8 cellular contexts compared by ENCODE assay signal in the genomic region with DNA sequence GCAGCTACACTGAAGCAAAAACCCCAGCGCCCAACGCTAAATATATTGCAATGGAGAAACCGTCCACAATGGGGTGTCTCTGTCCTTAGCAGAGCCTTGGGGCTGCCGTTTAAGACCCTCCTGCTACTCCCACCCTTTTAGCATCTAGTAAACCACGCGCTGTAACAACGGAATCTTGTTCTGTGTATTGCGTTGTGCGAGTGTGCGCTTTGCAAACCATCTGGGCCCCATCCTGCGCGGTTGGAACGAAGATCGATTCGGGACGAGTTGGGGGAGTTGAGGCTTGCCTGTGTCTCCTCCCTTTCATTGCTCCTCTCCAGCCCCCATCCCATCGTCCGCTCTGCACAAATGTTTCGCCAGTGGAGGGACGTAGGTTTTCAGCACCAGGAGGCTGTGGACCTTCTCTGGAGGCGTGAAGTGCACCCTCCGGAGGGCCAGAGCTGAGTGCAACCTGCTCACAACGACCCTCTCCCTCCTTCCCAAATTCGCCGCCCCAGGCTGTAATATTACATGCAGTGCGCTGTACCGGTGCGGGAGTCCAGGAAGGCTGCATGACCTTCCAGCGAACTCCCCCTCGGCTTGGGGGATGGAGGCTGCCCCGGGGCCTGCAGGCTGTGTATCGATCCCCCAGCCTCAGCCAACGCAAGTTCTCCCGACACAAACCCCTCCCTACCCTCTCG. TPM values are rescaled to one million over a fixed set of nuclear protein-coding genes. Genes with fewer than 3 reads are reported as not detected.
A peak's percentile ranks its signal among the peaks of the same experiment; 100 is the strongest.
DNase-seq lines count a peak whose midpoint lies in the region; ATAC-seq, FAIRE-seq and TF ChIP-seq lines count a peak whose summit lies in the region.

No MANE protein-coding gene starts in this region.

- peaks cover 21% of the 10 kb centered on the region for H3K4me1 Mint-ChIP-seq in CD8-positive, alpha-beta T cell (ENCODE audit: low read depth)
- H3K4me1 Mint-ChIP-seq in MCF 10A (ENCODE audit: insufficient read depth, unreplicated experiment): peaks cover 28% of the 10 kb centered on the region

- no peaks in the 10 kb centered on the region for H3K27me3 Mint-ChIP-seq in CD8-positive, alpha-beta T cell (ENCODE audit: low read depth)
- no peaks in the 10 kb centered on the region for H3K27me3 Mint-ChIP-seq in MCF 10A (ENCODE audit: insufficient read depth, unreplicated experiment)

- H3K27ac Mint-ChIP-seq in CD8-positive, alpha-beta T cell: peak overlapping the region; percentile 94
- H3K27ac Mint-ChIP-seq in MCF 10A (ENCODE audit: low read depth, unreplicated experiment): peak overlapping the region; percentile 67

- H3K4me3 ChIP-seq in CD8-positive, alpha-beta T cell (ENCODE audit: low read depth, low read length): peak overlapping the region; percentile 89
- H3K4me3 ChIP-seq in Jurkat, Clone E6-1 (ENCODE audit: low read length): peak overlapping the region; percentile 86
- H3K4me3 ChIP-seq in keratinocyte (ENCODE audit: control insufficient read depth in 2 of 3, extremely low read depth in 1 of 3, insufficient read depth in 2 of 3, low read depth in 1 of 3, low read length in 3 of 3): peak overlapping the region; percentile 72 to 94 (median 89)

- H4K20me1 ChIP-seq in keratinocyte (ENCODE audit: control insufficient read depth, extremely low read depth, insufficient read depth, low read length): peaks cover 10% of the 10 kb centered on the region

- no peaks in the 10 kb centered on the region for H3K9me3 Mint-ChIP-seq in CD8-positive, alpha-beta T cell
- H3K9me3 Mint-ChIP-seq in MCF 10A (ENCODE audit: unreplicated experiment): no peaks in the 10 kb centered on the region

- H3K36me3 Mint-ChIP-seq in CD8-positive, alpha-beta T cell: peaks cover 24% of the 10 kb centered on the region
- no peaks in the 10 kb centered on the region for H3K36me3 Mint-ChIP-seq in MCF 10A (ENCODE audit: insufficient read depth, unreplicated experiment)

- ATAC-seq in CD8-positive, alpha-beta T cell: no peak
- ATAC-seq in HG03439 (IDR thresholded peaks at IDR 0.05; ENCODE audit: unreplicated experiment): no peak

- intact Hi-C loops in CD8-positive, alpha-beta T cell (cut with DNase I, micrococcal nuclease): loop anchor here (2.0 to 5.0 kb wide), 6 partner anchors 54 to 493 kb away; a partner anchor contains a TSS
- intact Hi-C loops in MCF 10A (cut with micrococcal nuclease): no loop called here

- no peaks in the 10 kb centered on the region for H3K9me1 ChIP-seq in keratinocyte (ENCODE audit: control insufficient read depth, extremely low read depth, insufficient read depth, low read length)

- dilution Hi-C loops in keratinocyte (cut with MboI; ENCODE audit: extremely low pct_ligation_motif_present, low sequenced_read_pairs): no loop called here

- H3K9me3 ChIP-seq in CD8-positive, alpha-beta T cell (ENCODE audit: low read length): no peaks in the 10 kb centered on the region
- H3K9me3 ChIP-seq in keratinocyte (ENCODE audit: control insufficient read depth, low read depth, low read length): no peaks in the 10 kb centered on the region

- peak; percentile 23 for TF ChIP-seq CTCF in CD8-positive, alpha-beta T cell (IDR thresholded peaks at IDR 0.05)
- TF ChIP-seq CTCF in MCF 10A (IDR thresholded peaks at IDR 0.05; ENCODE audit: unreplicated experiment): no peak
- no peak for TF ChIP-seq CTCF in keratinocyte (optimal IDR thresholded peaks at IDR 0.05 in 1 of 3, IDR thresholded peaks at IDR 0.05 in 1 of 3, conservative IDR thresholded peaks at IDR 0.05 in 1 of 3; ENCODE audit: extremely low read depth in 1 of 3, insufficient read depth in 2 of 3, low read length in 3 of 3)

- DNase-seq in CD8-positive, alpha-beta T cell: peak in 6 of 7 experiments; percentile 8 to 65 (median 40)
- no peak for DNase-seq in Jurkat, Clone E6-1 (ENCODE audit: low read depth, low spot score)
- DNase-seq in T-helper 2 cell (peak in 4 of 5 experiments; percentile 7 to 49 (median 10)), MCF 10A (ENCODE audit: unreplicated experiment) (no peak), keratinocyte (ENCODE audit: low read depth, low spot score) (no peak), SKM-1 treated with dmso at 0.1 percent for 144 hours (lab: John Stamatoyannopoulos, UW; ENCODE audit: unreplicated experiment) (no peak)
- DNase-seq in stimulated activated CD4-positive, alpha-beta T cell treated with anti-CD3 and anti-CD28 coated beads, Interleukin-12 subunit alpha, Interleukin-12 subunit beta, amount 100 ng/mL, for 24 hours (ENCODE audit: low read depth in 2 of 2): peak; percentile 17 to 35

- H3K4me3 Mint-ChIP-seq in CD8-positive, alpha-beta T cell: peak overlapping the region; percentile 96
- peak overlapping the region; percentile 96 for H3K4me3 Mint-ChIP-seq in MCF 10A (ENCODE audit: unreplicated experiment)

- peak overlapping the region; percentile 61 for H3K9ac ChIP-seq in keratinocyte (ENCODE audit: control insufficient read depth, extremely low read depth, insufficient read depth, low read length)

- H3K27me3 ChIP-seq in CD8-positive, alpha-beta T cell (ENCODE audit: insufficient read depth, low read length): no peaks in the 10 kb centered on the region
- no peaks in the 10 kb centered on the region for H3K27me3 ChIP-seq in keratinocyte (ENCODE audit: control insufficient read depth, extremely low read depth, insufficient read depth, low read length)

- H3K4me2 ChIP-seq in keratinocyte (ENCODE audit: control insufficient read depth, extremely low read depth, insufficient read depth, low read depth, low read length): peak overlapping the region; percentile 95

- POLR2A ChIA-PET in CD8-positive, alpha-beta T cell (lab: Charles Lee): interaction anchor here (0.6 to 3.3 kb wide), 12 partner anchors 8 to 612 kb away, joined by 3 to 38 read pairs (median 7); a partner anchor contains a TSS
- POLR2A ChIA-PET in MCF 10A (lab: Yijun Ruan, JAX): interaction anchor here (0.6 to 3.0 kb wide), 12 partner anchors 9 to 633 kb away, joined by 3 to 78 read pairs (median 5); a partner anchor contains a TSS

- peaks cover 31% of the 10 kb centered on the region for H3K79me2 ChIP-seq in keratinocyte (ENCODE audit: control insufficient read depth, insufficient read depth, low read length)

- CTCF ChIA-PET in CD8-positive, alpha-beta T cell (lab: Charles Lee): interaction anchor here (1.4 to 2.9 kb wide), 2 partner anchors 25 to 37 kb away, joined by 4 to 11 read pairs; no protein-coding TSS in a partner anchor
- CTCF ChIA-PET in MCF 10A (lab: Yijun Ruan, JAX): interaction anchor here (1.0 to 1.2 kb wide), 2 partner anchors 10 to 33 kb away, joined by 3 to 6 read pairs; no protein-coding TSS in a partner anchor

- peak overlapping the region; percentile 92 for H2AFZ ChIP-seq in keratinocyte (ENCODE audit: control insufficient read depth, low read length)

- peaks cover 16% of the 10 kb centered on the region for H3K4me1 ChIP-seq in CD8-positive, alpha-beta T cell (ENCODE audit: insufficient read depth, low read length)
- peaks cover 20% of the 10 kb centered on the region for H3K4me1 ChIP-seq in keratinocyte (ENCODE audit: control insufficient read depth, extremely low read depth, insufficient read depth, low read length)

- no peak for FAIRE-seq in keratinocyte (lab: Jason Lieb, UNC)

- no TSS peak for BruUV-seq in MCF 10A (replicated peaks; lab: Mats Ljungman, UMichigan)

- no peaks in the 10 kb centered on the region for H3K36me3 ChIP-seq in CD8-positive, alpha-beta T cell (ENCODE audit: insufficient read depth, low read length)
- no peaks in the 10 kb centered on the region for H3K36me3 ChIP-seq in keratinocyte (ENCODE audit: control insufficient read depth in 2 of 2, extremely low read depth in 1 of 2, insufficient read depth in 2 of 2, low read length in 2 of 2)

- H3K27ac ChIP-seq in CD8-positive, alpha-beta T cell (ENCODE audit: low read depth, low read length): peak overlapping the region; percentile 71
- no peak overlapping the region for H3K27ac ChIP-seq in keratinocyte (ENCODE audit: control insufficient read depth, insufficient read depth, low read length)

RNA-seq across cellular contexts. Expression of a gene that starts 1.6 kb away (rescaled TPM):
- total RNA-seq in CD8-positive, alpha-beta T cell: 100 to 1,000 TPM; 127 to 136 TPM
- polyA plus RNA-seq in Jurkat, Clone E6-1 (2012; ENCODE audit: insufficient read depth, insufficient read length): 27.5 TPM
- 52.0 and 62.9 TPM in 2 replicates for total RNA-seq in MCF 10A (2022)
- polyA plus RNA-seq in keratinocyte: 7.6 to 14.5 TPM (median 11.7 TPM) in 3 replicates
- polyA plus RNA-seq in keratinocyte (2011; ENCODE audit: low read depth): 11.5 TPM
- polyA plus RNA-seq in keratinocyte (2011; cell fraction: cytosol; rRNA removed): 7.6 and 9.6 TPM in 2 replicates
- 48.5 and 50.1 TPM in 2 replicates for polyA plus RNA-seq in keratinocyte (2011; cell fraction: nucleus; rRNA removed)
- 10.6 and 13.2 TPM in 2 replicates for polyA plus RNA-seq in keratinocyte (2012; ENCODE audit: low replicate concordance)
- polyA minus RNA-seq in keratinocyte: 30.1 to 66.2 TPM (median 64.3 TPM) in 3 replicates
- 17.8 TPM for polyA minus RNA-seq in keratinocyte (2011; cell fraction: cytosol; rRNA and poly(A)+ RNA removed)
- polyA minus RNA-seq in keratinocyte (2011; cell fraction: nucleus; rRNA and poly(A)+ RNA removed): 60.8 and 105 TPM in 2 replicates

RNA-seq across cellular contexts. Expression of a gene that starts 33.3 kb away (rescaled TPM):
- 100 to 1,000 TPM; 148 to 160 TPM for total RNA-seq in CD8-positive, alpha-beta T cell
- polyA plus RNA-seq in Jurkat, Clone E6-1 (2012; ENCODE audit: insufficient read depth, insufficient read length): 923 TPM
- total RNA-seq in MCF 10A (2022): 197 and 210 TPM in 2 replicates
- 259 to 463 TPM (median 338 TPM) in 3 replicates for polyA plus RNA-seq in keratinocyte
- polyA plus RNA-seq in keratinocyte (2011; ENCODE audit: low read depth): 546 TPM
- polyA plus RNA-seq in keratinocyte (2011; cell fraction: cytosol; rRNA removed): 301 and 380 TPM in 2 replicates
- 90.3 and 111 TPM in 2 replicates for polyA plus RNA-seq in keratinocyte (2011; cell fraction: nucleus; rRNA removed)
- 257 and 363 TPM in 2 replicates for polyA plus RNA-seq in keratinocyte (2012; ENCODE audit: low replicate concordance)
- 63.0 to 71.2 TPM (median 67.8 TPM) in 3 replicates for polyA minus RNA-seq in keratinocyte
- 76.2 TPM for polyA minus RNA-seq in keratinocyte (2011; cell fraction: cytosol; rRNA and poly(A)+ RNA removed)
- 6.5 and 11.6 TPM in 2 replicates for polyA minus RNA-seq in keratinocyte (2011; cell fraction: nucleus; rRNA and poly(A)+ RNA removed)

Comparison
In these comparisons a context has a peak if more than half of its experiments do, and no peak if none do; other contexts are left out.
1. DNase-seq: peak in CD8-positive, alpha-beta T cell (6 of 7), T-helper 2 cell (4 of 5) and stimulated activated CD4-positive, alpha-beta T cell treated with anti-CD3 and anti-CD28 coated beads, Interleukin-12 subunit alpha, Interleukin-12 subunit beta, amount 100 ng/mL, for 24 hours (2 of 2); none in Jurkat, Clone E6-1 (single experiment), MCF 10A (single experiment), keratinocyte (single experiment) and SKM-1 treated with dmso at 0.1 percent for 144 hours (single experiment).
2. Peak in every context shown above with its lines, with median percentiles within 50 percentile points of each other: H3K4me3 ChIP-seq.